Comparison of ENCODE assay signal across 8 cellular contexts in the genomic region with DNA sequence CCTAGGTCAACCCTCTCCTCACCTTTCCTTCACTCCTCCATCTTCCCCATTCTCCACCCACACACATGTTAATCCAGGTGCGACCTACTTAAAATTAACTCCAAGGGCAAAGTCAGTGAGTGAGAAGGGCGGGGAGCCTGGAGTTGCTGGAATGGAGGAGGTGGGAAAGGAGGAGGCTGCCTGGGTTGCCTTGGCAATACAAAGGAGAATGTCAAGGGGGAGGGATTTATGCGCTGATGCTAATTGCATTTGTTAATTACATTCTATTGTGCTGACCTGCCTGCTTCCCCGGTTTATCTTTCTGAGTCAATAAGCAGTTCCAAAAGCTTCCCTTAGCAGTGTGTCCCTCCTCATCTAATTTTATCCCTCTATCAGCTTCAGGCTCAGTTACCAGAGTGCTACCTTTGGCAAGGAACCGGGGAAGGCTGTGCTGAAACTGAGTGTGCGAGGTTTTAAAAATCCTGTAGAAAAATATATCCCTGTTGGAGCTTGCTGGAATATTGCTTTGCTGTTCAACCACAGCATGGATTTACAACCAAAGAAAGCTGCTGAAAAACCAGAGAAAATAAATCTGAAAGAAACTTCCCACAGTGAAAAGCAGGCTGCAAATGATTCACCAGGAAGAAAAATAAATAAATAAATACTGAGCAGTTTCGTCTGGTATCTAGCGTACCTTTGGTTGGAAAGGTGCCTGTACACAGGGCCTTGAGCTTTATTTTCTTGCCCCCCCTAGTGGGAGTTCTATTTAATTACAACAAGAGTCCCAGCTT.
DNase-seq lines count a peak whose midpoint lies in the region; ATAC-seq, FAIRE-seq and TF ChIP-seq lines count a peak whose summit lies in the region.

No MANE protein-coding gene starts in this region.

- CTCF ChIA-PET in MCF 10A (lab: Yijun Ruan, JAX): interaction anchor here (0.5 to 2.3 kb wide), 33 partner anchors 10 to 1773 kb away, joined by 3 to 15 read pairs (median 4); no protein-coding TSS in a partner anchor

- H3K4me3 Mint-ChIP-seq in MCF 10A (ENCODE audit: unreplicated experiment): peak overlapping the region; percentile 43
- no peak overlapping the region for H3K4me3 Mint-ChIP-seq in stimulated activated naive B cell treated with anti-CD40 and anti-IgM and Interleukin-4, amounts not matched to agents 10 μg/mL and 1 μg/mL and 100 μg/mL, for 72 hours

- POLR2A ChIA-PET in MCF 10A (lab: Yijun Ruan, JAX): interaction anchor here (0.5 to 1.9 kb wide), 5 partner anchors 22 to 1465 kb away, joined by 3 to 6 read pairs (median 3); no protein-coding TSS in a partner anchor

- peak; percentile 55 for TF ChIP-seq CTCF in MCF 10A (IDR thresholded peaks at IDR 0.05; ENCODE audit: unreplicated experiment)

- peak overlapping the region; percentile 77; the same call in 1 of the 2 replicates for H3K9ac ChIP-seq in iPS-20b (ENCODE audit: low read depth, low read length)

- H3K36me3 ChIP-seq in iPS-20b (ENCODE audit: insufficient read depth, low read depth, low read length): no peaks in the 10 kb centered on the region

- H3K9me3 Mint-ChIP-seq in MCF 10A (ENCODE audit: unreplicated experiment): no peaks in the 10 kb centered on the region
- H3K9me3 Mint-ChIP-seq in stimulated activated naive B cell treated with anti-CD40 and anti-IgM and Interleukin-4, amounts not matched to agents 10 μg/mL and 1 μg/mL and 100 μg/mL, for 72 hours: peaks cover 0 to 4% of the 10 kb centered on the region in 2 donors

- H3K27ac ChIP-seq in iPS-20b (ENCODE audit: low read length): peak overlapping the region; percentile 22

- DNase-seq in HT-29 (ENCODE audit: low spot score) (peak; percentile 90), NCI-H69 (lab: John Stamatoyannopoulos, UW) (peak; percentile 99), MCF 10A (ENCODE audit: unreplicated experiment) (peak; percentile 86)
- DNase-seq in stimulated activated naive B cell treated with anti-CD40 and anti-IgM and Interleukin-4, amounts not matched to agents 10 μg/mL and 1 μg/mL and 100 μg/mL, for 72 hours: no peak
- no peak for DNase-seq in activated CD4-positive, alpha-beta T cell treated with anti-CD3 and anti-CD28 coated beads, Interleukin-2, amount 50 U/mL, for 1 hour

- H3K27ac Mint-ChIP-seq in MCF 10A (ENCODE audit: low read depth, unreplicated experiment): no peak overlapping the region
- no peak overlapping the region for H3K27ac Mint-ChIP-seq in stimulated activated naive B cell treated with anti-CD40 and anti-IgM and Interleukin-4, amounts not matched to agents 10 μg/mL and 1 μg/mL and 100 μg/mL, for 72 hours

- BruUV-seq in MCF 10A (replicated peaks; lab: Mats Ljungman, UMichigan): no TSS peak

- peak; percentile 90 for FAIRE-seq in G401.6 (lab: Jason Lieb, UNC)

- H3K4me1 ChIP-seq in iPS-20b (ENCODE audit: insufficient read depth, low read length): peaks cover 17% of the 10 kb centered on the region; the same call in 1 of the 2 replicates

- intact Hi-C loops in MCF 10A (cut with micrococcal nuclease): loop anchor here (1.0 to 10.0 kb wide), 3 partner anchors 298 to 1731 kb away; no protein-coding TSS in a partner anchor

- H3K27me3 Mint-ChIP-seq in MCF 10A (ENCODE audit: insufficient read depth, unreplicated experiment): peaks cover 57% of the 10 kb centered on the region
- H3K27me3 Mint-ChIP-seq in stimulated activated naive B cell treated with anti-CD40 and anti-IgM and Interleukin-4, amounts not matched to agents 10 μg/mL and 1 μg/mL and 100 μg/mL, for 72 hours: peaks cover 0 to 3% of the 10 kb centered on the region in 2 donors

- no peaks in the 10 kb centered on the region for H3K27me3 ChIP-seq in iPS-20b (ENCODE audit: insufficient read depth, low read length)

- H3K36me3 Mint-ChIP-seq in MCF 10A (ENCODE audit: insufficient read depth, unreplicated experiment): no peaks in the 10 kb centered on the region
- no peaks in the 10 kb centered on the region for H3K36me3 Mint-ChIP-seq in stimulated activated naive B cell treated with anti-CD40 and anti-IgM and Interleukin-4, amounts not matched to agents 10 μg/mL and 1 μg/mL and 100 μg/mL, for 72 hours

- H3K4me3 ChIP-seq in iPS-20b (ENCODE audit: low read length): peak overlapping the region; percentile 61

- H3K4me1 Mint-ChIP-seq in MCF 10A (ENCODE audit: insufficient read depth, unreplicated experiment): no peaks in the 10 kb centered on the region
- no peaks in the 10 kb centered on the region for H3K4me1 Mint-ChIP-seq in stimulated activated naive B cell treated with anti-CD40 and anti-IgM and Interleukin-4, amounts not matched to agents 10 μg/mL and 1 μg/mL and 100 μg/mL, for 72 hours

- ATAC-seq in GM21619 (IDR thresholded peaks at IDR 0.05; ENCODE audit: unreplicated experiment): peak; percentile 92
- peak; percentile 67 to 77 for ATAC-seq in stimulated activated naive B cell treated with anti-CD40 and anti-IgM and Interleukin-4, amounts not matched to agents 10 μg/mL and 1 μg/mL and 100 μg/mL, for 72 hours (replicated peaks)

- no peaks in the 10 kb centered on the region; the same call in 1 of the 2 replicates for H3K9me3 ChIP-seq in iPS-20b (ENCODE audit: insufficient read depth, low read depth, low read length)

Comparison
In these comparisons a context has a peak if more than half of its experiments do, and no peak if none do; other contexts are left out.
1. DNase-seq: peak in HT-29 (single experiment), NCI-H69 (single experiment) and MCF 10A (single experiment); none in stimulated activated naive B cell treated with anti-CD40 and anti-IgM and Interleukin-4, amounts not matched to agents 10 μg/mL and 1 μg/mL and 100 μg/mL, for 72 hours (single experiment) and activated CD4-positive, alpha-beta T cell treated with anti-CD3 and anti-CD28 coated beads, Interleukin-2, amount 50 U/mL, for 1 hour (single experiment).